ENCODE assay signal across 1 cellular context in the genomic region with DNA sequence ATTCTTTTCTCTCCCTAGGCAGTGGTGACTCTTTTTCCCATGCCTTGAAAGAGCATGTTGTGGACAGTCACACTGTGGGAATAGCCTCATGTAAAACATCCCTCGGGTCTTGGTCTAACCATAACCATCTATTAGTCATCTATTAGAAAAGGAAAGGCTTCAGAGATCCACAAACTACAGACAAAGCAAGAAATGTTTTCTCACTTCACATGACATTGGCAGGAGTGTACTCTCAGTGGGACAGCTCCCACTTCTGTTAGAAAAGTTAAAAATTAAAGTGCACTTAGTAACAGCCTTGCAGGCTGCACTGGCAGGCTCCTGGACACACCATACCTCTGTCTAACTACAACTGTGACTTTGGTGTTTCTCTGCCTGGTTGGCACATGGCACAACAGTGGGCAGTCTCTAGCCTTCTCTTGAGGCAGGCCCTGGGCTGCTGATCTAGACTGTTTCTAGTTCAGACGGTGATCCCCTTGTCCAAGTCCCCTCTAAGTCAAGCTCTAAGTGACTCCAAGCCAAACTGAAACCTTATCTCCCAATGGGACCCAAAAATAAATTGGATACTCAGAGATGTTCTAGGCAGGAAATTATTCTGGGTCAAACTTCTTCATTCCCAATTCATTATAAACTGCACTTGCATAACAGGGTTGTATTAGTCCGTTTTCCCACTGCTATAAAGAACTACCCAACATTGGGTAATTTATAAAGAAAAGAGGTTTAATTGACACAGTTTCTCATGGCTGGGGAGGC.
TF ChIP-seq lines count a peak whose summit lies in the region.

No MANE protein-coding gene starts in this region.

TF ChIP-seq in SK-N-SH treated with all-trans-retinoic acid at 6 μM for 48 hours, 23 proteins besides CTCF, POLR2A, EP300 and RAD21 (continued from another document):
- TF ChIP-seq, protein P1, sequence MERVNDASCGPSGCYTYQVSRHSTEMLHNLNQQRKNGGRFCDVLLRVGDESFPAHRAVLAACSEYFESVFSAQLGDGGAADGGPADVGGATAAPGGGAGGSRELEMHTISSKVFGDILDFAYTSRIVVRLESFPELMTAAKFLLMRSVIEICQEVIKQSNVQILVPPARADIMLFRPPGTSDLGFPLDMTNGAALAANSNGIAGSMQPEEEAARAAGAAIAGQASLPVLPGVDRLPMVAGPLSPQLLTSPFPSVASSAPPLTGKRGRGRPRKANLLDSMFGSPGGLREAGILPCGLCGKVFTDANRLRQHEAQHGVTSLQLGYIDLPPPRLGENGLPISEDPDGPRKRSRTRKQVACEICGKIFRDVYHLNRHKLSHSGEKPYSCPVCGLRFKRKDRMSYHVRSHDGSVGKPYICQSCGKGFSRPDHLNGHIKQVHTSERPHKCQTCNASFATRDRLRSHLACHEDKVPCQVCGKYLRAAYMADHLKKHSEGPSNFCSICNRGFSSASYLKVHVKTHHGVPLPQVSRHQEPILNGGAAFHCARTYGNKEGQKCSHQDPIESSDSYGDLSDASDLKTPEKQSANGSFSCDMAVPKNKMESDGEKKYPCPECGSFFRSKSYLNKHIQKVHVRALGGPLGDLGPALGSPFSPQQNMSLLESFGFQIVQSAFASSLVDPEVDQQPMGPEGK (CRISPR knock-in tag; IDR thresholded peaks at IDR 0.05; ENCODE audit: borderline replicate concordance), result no peak
- TF ChIP-seq, protein P2, sequence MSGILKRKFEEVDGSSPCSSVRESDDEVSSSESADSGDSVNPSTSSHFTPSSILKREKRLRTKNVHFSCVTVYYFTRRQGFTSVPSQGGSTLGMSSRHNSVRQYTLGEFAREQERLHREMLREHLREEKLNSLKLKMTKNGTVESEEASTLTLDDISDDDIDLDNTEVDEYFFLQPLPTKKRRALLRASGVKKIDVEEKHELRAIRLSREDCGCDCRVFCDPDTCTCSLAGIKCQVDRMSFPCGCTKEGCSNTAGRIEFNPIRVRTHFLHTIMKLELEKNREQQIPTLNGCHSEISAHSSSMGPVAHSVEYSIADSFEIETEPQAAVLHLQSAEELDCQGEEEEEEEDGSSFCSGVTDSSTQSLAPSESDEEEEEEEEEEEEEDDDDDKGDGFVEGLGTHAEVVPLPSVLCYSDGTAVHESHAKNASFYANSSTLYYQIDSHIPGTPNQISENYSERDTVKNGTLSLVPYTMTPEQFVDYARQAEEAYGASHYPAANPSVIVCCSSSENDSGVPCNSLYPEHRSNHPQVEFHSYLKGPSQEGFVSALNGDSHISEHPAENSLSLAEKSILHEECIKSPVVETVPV (CRISPR knock-in tag; IDR thresholded peaks at IDR 0.05), result no peak
- no peak for TF ChIP-seq TCF4 (CRISPR knock-in tag; IDR thresholded peaks at IDR 0.05; ENCODE audit: borderline replicate concordance)
- no peak for TF ChIP-seq BACH2 (CRISPR knock-in tag; IDR thresholded peaks at IDR 0.05; ENCODE audit: borderline replicate concordance)
- no peak for TF ChIP-seq ESRRG (CRISPR knock-in tag; IDR thresholded peaks at IDR 0.05)
- TF ChIP-seq ZNF70 (CRISPR knock-in tag; IDR thresholded peaks at IDR 0.05), result no peak
- no peak for TF ChIP-seq TSHZ2 (CRISPR knock-in tag; IDR thresholded peaks at IDR 0.05)
- TF ChIP-seq ZFP30 (CRISPR knock-in tag; IDR thresholded peaks at IDR 0.05), result no peak
- no peak for TF ChIP-seq TOX (CRISPR knock-in tag; IDR thresholded peaks at IDR 0.05; ENCODE audit: borderline replicate concordance)
- TF ChIP-seq GLIS3 (CRISPR knock-in tag; IDR thresholded peaks at IDR 0.05), result no peak
- no peak for TF ChIP-seq POU6F1 (CRISPR knock-in tag; IDR thresholded peaks at IDR 0.05; ENCODE audit: borderline replicate concordance, low read depth)
